ENCODE assay signal across 9 cellular contexts in genomic region chrX:12843668-12844279, GRCh38. TPM values are rescaled to one million over a fixed set of nuclear protein-coding genes. Genes with fewer than 3 reads are reported as not detected.
DNase-seq lines count a peak whose midpoint lies in the region; ATAC-seq and TF ChIP-seq lines count a peak whose summit lies in the region.
"Had no signal": no experiment of that assay in that cellular context is flagged by ENCODE, and none has a peak within 500 bp of the region (broad histone marks: within the 10 kb centered on the region; RNA-seq: fewer than 3 reads in every experiment).

No MANE protein-coding gene starts in this region.

- H3K27me3 ChIP-seq in OCI-LY1 (ENCODE audit: insufficient read depth, low read length) = no peaks in the 10 kb centered on the region

- H3K27me3 Mint-ChIP-seq in natural killer cell (ENCODE audit: low read depth in 2 of 2) (peaks cover 0 to 11% of the 10 kb centered on the region in 2 donors), type B pancreatic cell (no peaks in the 10 kb centered on the region), glutamatergic neuron (ENCODE audit: unreplicated experiment) (peaks cover 2% of the 10 kb centered on the region)
- peaks cover 0 to 8% of the 10 kb centered on the region in 2 donors for H3K27me3 Mint-ChIP-seq in natural killer cell treated with Interleukin-12 subunit alpha and Interleukin-12 subunit beta and Interleukin-15 and Interleukin-18, amount 100 ng/mL, for 72 hours

- H3K9ac ChIP-seq in OCI-LY1 (ENCODE audit: low read length) = peak overlapping the region; percentile 36; the same call in 1 of the 2 replicates

- intact Hi-C loops in natural killer cell (cut with micrococcal nuclease) = no loop called here

- ATAC-seq in natural killer cell (no peak), HG02759 (IDR thresholded peaks at IDR 0.05; ENCODE audit: unreplicated experiment) (peak; percentile 94)
- ATAC-seq in natural killer cell treated with Interleukin-12 subunit alpha and Interleukin-12 subunit beta and Interleukin-15 and Interleukin-18, amount 100 ng/mL, for 72 hours = no peak
- ATAC-seq: K562 had no signal

- peak overlapping the region; percentile 31 for H3K4me3 ChIP-seq in OCI-LY1 (ENCODE audit: low read depth, low read length, poor library complexity, severe bottlenecking)
- H3K4me3 ChIP-seq: K562 had no signal

- H2AFZ ChIP-seq in OCI-LY1 (ENCODE audit: low read length) = 0 out of 2 replicates have a peak overlapping the region, but pooled peaks have one; percentile 75

- TF ChIP-seq CTCF in natural killer cell (IDR thresholded peaks at IDR 0.05) = no peak
- no peak for TF ChIP-seq CTCF in OCI-LY1 (IDR thresholded peaks at IDR 0.05; ENCODE audit: low read length)
- TF ChIP-seq CTCF in type B pancreatic cell (conservative IDR thresholded peaks at IDR 0.05) = no peak
- no peak for TF ChIP-seq CTCF in glutamatergic neuron (IDR thresholded peaks at IDR 0.05; ENCODE audit: partially characterized antibody, unreplicated experiment)

- H4K20me1 ChIP-seq in OCI-LY1 (ENCODE audit: insufficient read depth, low read length) = no peaks in the 10 kb centered on the region

- DNase-seq in natural killer cell (no peak), type B pancreatic cell (ENCODE audit: extremely low spot score, unreplicated experiment) (no peak), glutamatergic neuron (no peak), NCI-H2227 (lab: John Stamatoyannopoulos, UW; ENCODE audit: unreplicated experiment) (no peak), NCI-H446 treated with DMSO at 0.1 percent for 48 hours (lab: John Stamatoyannopoulos, UW) (no peak)
- no peak for DNase-seq in natural killer cell treated with Interleukin-12 subunit alpha and Interleukin-12 subunit beta and Interleukin-15 and Interleukin-18, amount 100 ng/mL, for 72 hours (ENCODE audit: low spot score)

- peak overlapping the region; percentile 25 for H3K4me3 Mint-ChIP-seq in natural killer cell
- no peak overlapping the region for H3K4me3 Mint-ChIP-seq in natural killer cell treated with Interleukin-12 subunit alpha and Interleukin-12 subunit beta and Interleukin-15 and Interleukin-18, amount 100 ng/mL, for 72 hours
- H3K4me3 Mint-ChIP-seq in type B pancreatic cell = peak overlapping the region; percentile 9
- H3K4me3 Mint-ChIP-seq in glutamatergic neuron (ENCODE audit: unreplicated experiment) = no peak overlapping the region

- H3K9me3 ChIP-seq in OCI-LY1 (ENCODE audit: low read length) = no peaks in the 10 kb centered on the region

- H3K36me3 ChIP-seq in OCI-LY1 (ENCODE audit: insufficient read depth, low read length) = no peaks in the 10 kb centered on the region

- H3K79me2 ChIP-seq in OCI-LY1 (ENCODE audit: insufficient read depth, low read length) = no peaks in the 10 kb centered on the region

- H3K4me1 Mint-ChIP-seq in natural killer cell (no peaks in the 10 kb centered on the region), type B pancreatic cell (ENCODE audit: unreplicated experiment) (no peaks in the 10 kb centered on the region), glutamatergic neuron (ENCODE audit: low read depth, unreplicated experiment) (no peaks in the 10 kb centered on the region)
- H3K4me1 Mint-ChIP-seq in natural killer cell treated with Interleukin-12 subunit alpha and Interleukin-12 subunit beta and Interleukin-15 and Interleukin-18, amount 100 ng/mL, for 72 hours (ENCODE audit: low read depth in 2 of 2) = no peaks in the 10 kb centered on the region

- H3K4me1 ChIP-seq in OCI-LY1 (ENCODE audit: insufficient read depth, low read length, severe bottlenecking) = peaks cover 20% of the 10 kb centered on the region

- no peaks in the 10 kb centered on the region for H3F3A ChIP-seq in OCI-LY1 (ENCODE audit: insufficient read depth, low read length)

- H3K27ac ChIP-seq in OCI-LY1 (ENCODE audit: low read depth, low read length, poor library complexity, severe bottlenecking) = peak overlapping the region; percentile 71

- H3K36me3 Mint-ChIP-seq in natural killer cell = no peaks in the 10 kb centered on the region
- no peaks in the 10 kb centered on the region for H3K36me3 Mint-ChIP-seq in natural killer cell treated with Interleukin-12 subunit alpha and Interleukin-12 subunit beta and Interleukin-15 and Interleukin-18, amount 100 ng/mL, for 72 hours
- no peaks in the 10 kb centered on the region for H3K36me3 Mint-ChIP-seq in type B pancreatic cell
- no peaks in the 10 kb centered on the region for H3K36me3 Mint-ChIP-seq in glutamatergic neuron (ENCODE audit: unreplicated experiment)

- H3K9me2 ChIP-seq in OCI-LY1 (ENCODE audit: low read depth, low read length) = no peaks in the 10 kb centered on the region

- H3K27ac Mint-ChIP-seq in natural killer cell (peak overlapping the region in 1 of 2 donors; percentile 22), type B pancreatic cell (no peak overlapping the region), glutamatergic neuron (ENCODE audit: unreplicated experiment) (no peak overlapping the region)
- no peak overlapping the region for H3K27ac Mint-ChIP-seq in natural killer cell treated with Interleukin-12 subunit alpha and Interleukin-12 subunit beta and Interleukin-15 and Interleukin-18, amount 100 ng/mL, for 72 hours

- H3K9me3 Mint-ChIP-seq in natural killer cell (no peaks in the 10 kb centered on the region), type B pancreatic cell (no peaks in the 10 kb centered on the region), glutamatergic neuron (ENCODE audit: unreplicated experiment) (peaks cover 2% of the 10 kb centered on the region)
- no peaks in the 10 kb centered on the region for H3K9me3 Mint-ChIP-seq in natural killer cell treated with Interleukin-12 subunit alpha and Interleukin-12 subunit beta and Interleukin-15 and Interleukin-18, amount 100 ng/mL, for 72 hours

- peak overlapping the region; percentile 60 for H3K4me2 ChIP-seq in OCI-LY1 (ENCODE audit: low read length)

RNA-seq across cellular contexts. Expression of gene TLR7, which starts 23.1 kb away (rescaled TPM):
- total RNA-seq in natural killer cell (under 1 TPM; 0.14 to 0.73 (median 0.55) TPM), type B pancreatic cell (ENCODE audit: low replicate concordance) (0.05 TPM in 1 of 2 replicates, not detected in the other), glutamatergic neuron (ENCODE audit: unreplicated experiment) (not detected)
- under 1 TPM in 1 of 2 donors, not detected in 1; 0.31 TPM for total RNA-seq in natural killer cell treated with Interleukin-12 subunit alpha and Interleukin-12 subunit beta and Interleukin-15 and Interleukin-18, amount 100 ng/mL, for 72 hours

RNA-seq across cellular contexts. Expression of gene PRPS2, which starts 52.6 kb away (rescaled TPM):
- 10 to 100 TPM; 18.9 to 20.4 (median 20.1) TPM for total RNA-seq in natural killer cell
- 10 to 100 TPM; 52.3 to 70.2 TPM for total RNA-seq in natural killer cell treated with Interleukin-12 subunit alpha and Interleukin-12 subunit beta and Interleukin-15 and Interleukin-18, amount 100 ng/mL, for 72 hours
- 44.0 and 51.7 TPM in 2 replicates for total RNA-seq in type B pancreatic cell (ENCODE audit: low replicate concordance)
- total RNA-seq in glutamatergic neuron (ENCODE audit: unreplicated experiment) = 1.8 TPM

Comparison
In these comparisons a context has a peak if more than half of its experiments do, and no peak if none do; other contexts are left out.
1. H3K4me3 Mint-ChIP-seq: peak in natural killer cell (single experiment) and type B pancreatic cell (single experiment); none in natural killer cell treated with Interleukin-12 subunit alpha and Interleukin-12 subunit beta and Interleukin-15 and Interleukin-18, amount 100 ng/mL, for 72 hours (single experiment) and glutamatergic neuron (single experiment).